ENCODE assay signal across 10 cellular contexts in the genomic region with DNA sequence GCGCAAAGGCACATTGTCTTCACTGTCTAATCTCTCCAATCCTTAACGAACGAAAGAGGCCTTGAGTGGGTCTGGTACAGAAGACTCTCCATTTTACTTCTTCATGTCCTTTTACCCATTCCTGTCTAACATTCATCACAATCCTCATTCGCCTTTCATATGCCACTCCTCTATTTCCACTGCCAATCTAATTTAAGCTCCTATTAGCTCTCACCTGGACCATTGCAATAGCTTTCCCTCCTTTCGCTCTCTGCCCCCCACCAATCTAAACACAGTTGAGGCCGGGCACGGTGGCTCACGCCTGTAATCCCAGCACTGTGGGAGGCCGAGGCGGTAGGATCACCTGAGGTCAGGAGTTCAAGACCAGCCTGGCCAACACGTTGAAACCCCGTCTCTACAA. TPM values are rescaled to one million over a fixed set of nuclear protein-coding genes. Genes with fewer than 3 reads are reported as not detected.
DNase-seq lines count a peak whose midpoint lies in the region; ATAC-seq and TF ChIP-seq lines count a peak whose summit lies in the region.
"Had no signal": no experiment of that assay in that cellular context is flagged by ENCODE, and none has a peak within 500 bp of the region (broad histone marks: within the 10 kb centered on the region; RNA-seq: fewer than 3 reads in every experiment).

No MANE protein-coding gene starts in this region.

- H3K4me3 ChIP-seq in IMR-90 (ENCODE audit: insufficient read depth, low read depth, low read length) (no peak overlapping the region), neural progenitor cell (peak overlapping the region; percentile 94)

- H3K9ac ChIP-seq in IMR-90 (ENCODE audit: low read depth, low read length) (no peak overlapping the region), neural progenitor cell (no peak overlapping the region)

- H3K27ac ChIP-seq in IMR-90 (ENCODE audit: insufficient read depth, low read length), result no peak overlapping the region
- no peak overlapping the region for H3K27ac ChIP-seq in neural progenitor cell

- H3K23ac ChIP-seq in IMR-90 (ENCODE audit: low read depth, low read length), result no peak overlapping the region

- TF ChIP-seq CTCF in CD14-positive monocyte (IDR thresholded peaks at IDR 0.05) (no peak), IMR-90 (conservative IDR thresholded peaks at IDR 0.05; ENCODE audit: low read depth, low read length) (no peak), chondrocyte (IDR thresholded peaks at IDR 0.05) (no peak), neural progenitor cell (IDR thresholded peaks at IDR 0.05) (no peak), GM13976 (IDR thresholded peaks at IDR 0.05; ENCODE audit: borderline replicate concordance, control extremely low read depth, extremely low read depth, insufficient read depth, missing control alignments) (no peak)

- DNase-seq in CD14-positive monocyte (ENCODE audit: low spot score), result no peak
- no peak for DNase-seq in IMR-90
- no peak for DNase-seq in chondrocyte (ENCODE audit: low spot score)
- no peak for DNase-seq in neural progenitor cell (ENCODE audit: low spot score)
- no peak for DNase-seq in GM13976 (ENCODE audit: low spot score)
- no peak for DNase-seq in NCI-H446 treated with DMSO at 0.1 percent for 48 hours (lab: John Stamatoyannopoulos, UW)
- DNase-seq in HUDEP-2 (lab: John Stamatoyannopoulos, UW; ENCODE audit: unreplicated experiment in 76 of 76), result no peak
- DNase-seq: dermis blood vessel endothelial cell had no signal

- H2AFZ ChIP-seq in IMR-90 (replicated peaks; ENCODE audit: low read length, poor library complexity) (peak overlapping the region; percentile 62), neural progenitor cell (replicated peaks) (no peak overlapping the region)

- H3K4me2 ChIP-seq in IMR-90 (ENCODE audit: low read depth, low read length), result 0 out of 2 replicates have a peak overlapping the region, but pooled peaks have one; percentile 51
- peak overlapping the region; percentile 74 for H3K4me2 ChIP-seq in neural progenitor cell

- H3K4me3 Mint-ChIP-seq in CD14-positive monocyte, result peak overlapping the region; percentile 56 to 97
- peak overlapping the region; percentile 86 for H3K4me3 Mint-ChIP-seq in chondrocyte (ENCODE audit: unreplicated experiment)
- H3K4me3 Mint-ChIP-seq in neural progenitor cell, result peak overlapping the region; percentile 92

- H2BK15ac ChIP-seq in IMR-90 (ENCODE audit: low read depth, low read length), result no peak overlapping the region

- no peak overlapping the region for H2BK20ac ChIP-seq in IMR-90 (ENCODE audit: low read depth, low read length)

- POLR2A ChIA-PET in IMR-90 (lab: Charles Lee; ENCODE audit: unreplicated experiment), result no interaction called here

- dilution Hi-C loops in IMR-90 (cut with HindIII; ENCODE audit: low sequenced_read_pairs, unreplicated experiment), result no loop called here

- no peak overlapping the region for H2BK5ac ChIP-seq in IMR-90 (ENCODE audit: low read depth, low read length, poor library complexity, severe bottlenecking)

- CTCF ChIA-PET in IMR-90 (lab: Yijun Ruan, JAX), result interaction anchor here (0.6 kb wide), 1 partner anchor 22 kb away, joined by 4 read pairs; no protein-coding TSS in a partner anchor

- no peak for TF ChIP-seq RAD21 in IMR-90 (IDR thresholded peaks at IDR 0.05; ENCODE audit: low read length)

- H4K5ac ChIP-seq in IMR-90 (ENCODE audit: low read depth, low read length), result 0 out of 2 replicates have a peak overlapping the region, but pooled peaks have one; percentile 67

- H3K9me3 Mint-ChIP-seq in CD14-positive monocyte, result no peaks in the 10 kb centered on the region
- H3K9me3 Mint-ChIP-seq in chondrocyte (ENCODE audit: low read depth), result no peaks in the 10 kb centered on the region
- no peaks in the 10 kb centered on the region for H3K9me3 Mint-ChIP-seq in neural progenitor cell

- H3K27ac Mint-ChIP-seq in CD14-positive monocyte, result peak overlapping the region in 4 of 7 donors; percentile 27 to 94 (median 64)
- H3K27ac Mint-ChIP-seq in chondrocyte (ENCODE audit: unreplicated experiment), result no peak overlapping the region
- H3K27ac Mint-ChIP-seq in neural progenitor cell, result peak overlapping the region; percentile 72

- in situ Hi-C loops in IMR-90 (cut with MboI; ENCODE audit: low sequenced_read_pairs) (no loop called here), GM13976 (cut with MboI; ENCODE audit: low sequenced_read_pairs, unreplicated experiment) (no loop called here)

- H3K4me1 ChIP-seq in IMR-90 (ENCODE audit: control insufficient read depth, insufficient read depth, low read length) (peaks cover 2% of the 10 kb centered on the region; the same call in 1 of the 2 replicates), neural progenitor cell (peaks cover 16% of the 10 kb centered on the region)

- H4K91ac ChIP-seq in IMR-90 (ENCODE audit: insufficient read depth, low read depth, low read length), result no peak overlapping the region

- no peak overlapping the region for H3K56ac ChIP-seq in IMR-90 (ENCODE audit: extremely low read depth, insufficient read depth, low read length)

- H3K79me2 ChIP-seq in neural progenitor cell (ENCODE audit: low read depth), result peaks cover 40% of the 10 kb centered on the region

- ATAC-seq in IMR-90 (ENCODE audit: low read depth), result no peak
- ATAC-seq in HG02763 (IDR thresholded peaks at IDR 0.05; ENCODE audit: unreplicated experiment), result no peak

- intact Hi-C loops in CD14-positive monocyte (cut with micrococcal nuclease), result no loop called here
- intact Hi-C loops in IMR-90 (cut with micrococcal nuclease), result no loop called here

- peaks cover 13 to 24% of the 10 kb centered on the region in 2 experiments for H3K79me1 ChIP-seq in IMR-90 (ENCODE audit: low read depth in 1 of 2, low read length in 2 of 2)

- H3K14ac ChIP-seq in IMR-90 (replicated peaks; ENCODE audit: low read depth, low read length), result no peak overlapping the region

- no peaks in the 10 kb centered on the region for H4K20me1 ChIP-seq in IMR-90 (ENCODE audit: insufficient read depth, low read length)
- H4K20me1 ChIP-seq in neural progenitor cell (ENCODE audit: low read depth), result peaks cover 16% of the 10 kb centered on the region

- peaks cover 2 to 5% (median 2%) of the 10 kb centered on the region in 3 donors for H3K27me3 Mint-ChIP-seq in CD14-positive monocyte (ENCODE audit: low read depth in 3 of 3)
- peaks cover 2% of the 10 kb centered on the region for H3K27me3 Mint-ChIP-seq in chondrocyte (ENCODE audit: low read depth)
- H3K27me3 Mint-ChIP-seq in neural progenitor cell (ENCODE audit: insufficient read depth, low read depth), result peaks cover 7% of the 10 kb centered on the region

- H3K27me3 ChIP-seq in IMR-90 (ENCODE audit: control insufficient read depth, insufficient read depth, low read length), result peaks cover 2% of the 10 kb centered on the region
- peaks cover 39% of the 10 kb centered on the region for H3K27me3 ChIP-seq in neural progenitor cell

- H3K18ac ChIP-seq in IMR-90 (ENCODE audit: low read depth, low read length), result no peak overlapping the region

- H4K8ac ChIP-seq in IMR-90 (ENCODE audit: low read depth in 2 of 2, low read length in 2 of 2), result peak overlapping the region; percentile 95 to 96; a peak in 2 of 4 replicates

- H3K36me3 ChIP-seq in IMR-90 (ENCODE audit: control insufficient read depth, insufficient read depth, low read length) (no peaks in the 10 kb centered on the region), neural progenitor cell (no peaks in the 10 kb centered on the region)

- peaks cover 3% of the 10 kb centered on the region; the same call in 1 of the 2 replicates for H3K9me1 ChIP-seq in IMR-90 (ENCODE audit: insufficient read depth, low read length)

- H3K4me1 Mint-ChIP-seq in CD14-positive monocyte (peaks cover 22% of the 10 kb centered on the region), chondrocyte (ENCODE audit: low read depth) (peaks cover 32% of the 10 kb centered on the region), neural progenitor cell (peaks cover 22% of the 10 kb centered on the region)

- no peak overlapping the region for H3K4ac ChIP-seq in IMR-90 (ENCODE audit: low read depth, low read length)

- H2AK5ac ChIP-seq in IMR-90 (ENCODE audit: low read depth, low read length), result no peak overlapping the region

- no TSS peak for BruUV-seq in IMR-90 (replicated peaks; lab: Mats Ljungman, UMichigan)

- TF ChIP-seq POLR2A in IMR-90 (IDR thresholded peaks at IDR 0.05; ENCODE audit: low read depth, low read length), result no peak

- no peak overlapping the region for H2BK120ac ChIP-seq in IMR-90 (ENCODE audit: low read depth, low read length)

- 78 to 100% methylated on average over 1 to 7 of the region's 12 CpGs for WGBS in IMR-90 (ENCODE audit: extremely low coverage in 2 of 2, insufficient read length in 1 of 2), 2 experiments

- H3K36me3 Mint-ChIP-seq in CD14-positive monocyte, result peaks cover 0 to under 1% of the 10 kb centered on the region in 2 donors
- no peaks in the 10 kb centered on the region for H3K36me3 Mint-ChIP-seq in chondrocyte (ENCODE audit: low read depth)
- no peaks in the 10 kb centered on the region for H3K36me3 Mint-ChIP-seq in neural progenitor cell

- H2AK9ac ChIP-seq in IMR-90 (replicated peaks; ENCODE audit: low read depth, low read length, poor library complexity), result peak overlapping the region; percentile 5

- H3K9me3 ChIP-seq in IMR-90 (ENCODE audit: control insufficient read depth, insufficient read depth, low read length), result no peaks in the 10 kb centered on the region
- H3K9me3 ChIP-seq in neural progenitor cell (ENCODE audit: low read depth), result no peaks in the 10 kb centered on the region

- H3F3A ChIP-seq in neural progenitor cell (ENCODE audit: low read depth), result no peaks in the 10 kb centered on the region

RNA-seq across cellular contexts. Expression of a gene that starts 6.3 kb away (rescaled TPM):
- polyA plus RNA-seq in CD14-positive monocyte (under 1 TPM; 0.11 to 0.12 TPM), IMR-90 (2012; rRNA removed) (not detected in 2 replicates)
- total RNA-seq in IMR-90 (2012; rRNA removed) (not detected in 2 replicates), chondrocyte (not detected in 3 replicates), neural progenitor cell (ENCODE audit: low replicate concordance) (not detected in 2 replicates)
- not detected in 2 replicates for polyA plus RNA-seq in IMR-90 (2012; cell fraction: cytosol; rRNA removed)
- polyA plus RNA-seq in IMR-90 (2012; cell fraction: nucleus; rRNA removed; ENCODE audit: low replicate concordance), result not detected in 2 replicates
- total RNA-seq: dermis blood vessel endothelial cell, myocyte had no signal

RNA-seq across cellular contexts. Expression of a gene that starts 11.4 kb away (rescaled TPM):
- under 1 TPM; 0.08 to 0.72 TPM for polyA plus RNA-seq in CD14-positive monocyte
- total RNA-seq in IMR-90 (2012; rRNA removed), result 6.7 and 7.9 TPM in 2 replicates
- 4.5 and 4.6 TPM in 2 replicates for polyA plus RNA-seq in IMR-90 (2012; rRNA removed)
- polyA plus RNA-seq in IMR-90 (2012; cell fraction: cytosol; rRNA removed), result 1.8 and 3.7 TPM in 2 replicates
- 0.75 and 1.7 TPM in 2 replicates for polyA plus RNA-seq in IMR-90 (2012; cell fraction: nucleus; rRNA removed; ENCODE audit: low replicate concordance)
- total RNA-seq in chondrocyte, result 5.5 to 8.9 TPM (median 5.6 TPM) in 3 replicates
- total RNA-seq in neural progenitor cell (ENCODE audit: low replicate concordance), result 6.5 and 7.0 TPM in 2 replicates

RNA-seq across cellular contexts. Expression of a gene that starts 20.2 kb away (rescaled TPM):
- 10 to 100 TPM; 29.4 to 44.2 TPM for polyA plus RNA-seq in CD14-positive monocyte
- 95.3 and 125 TPM in 2 replicates for total RNA-seq in IMR-90 (2012; rRNA removed)
- 96.5 and 102 TPM in 2 replicates for polyA plus RNA-seq in IMR-90 (2012; rRNA removed)
- polyA plus RNA-seq in IMR-90 (2012; cell fraction: cytosol; rRNA removed), result 40.5 and 46.9 TPM in 2 replicates
- polyA plus RNA-seq in IMR-90 (2012; cell fraction: nucleus; rRNA removed; ENCODE audit: low replicate concordance), result 19.8 and 78.9 TPM in 2 replicates
- total RNA-seq in chondrocyte, result 182 to 197 TPM (median 187 TPM) in 3 replicates
- total RNA-seq in neural progenitor cell (ENCODE audit: low replicate concordance), result 120 and 125 TPM in 2 replicates

RNA-seq across cellular contexts. Expression of a gene that starts 29.5 kb away (rescaled TPM):
- under 1 TPM; 0.14 to 0.25 TPM for polyA plus RNA-seq in CD14-positive monocyte
- total RNA-seq in IMR-90 (2012; rRNA removed), result under 0.01 and 0.18 TPM in 2 replicates
- polyA plus RNA-seq in IMR-90 (2012; rRNA removed), result 0.04 TPM in 1 of 2 replicates, not detected in the other
- polyA plus RNA-seq in IMR-90 (2012; cell fraction: cytosol; rRNA removed), result not detected in 2 replicates
- 0.06 TPM in 1 of 2 replicates, not detected in the other for polyA plus RNA-seq in IMR-90 (2012; cell fraction: nucleus; rRNA removed; ENCODE audit: low replicate concordance)
- not detected in 3 replicates for total RNA-seq in chondrocyte
- total RNA-seq in neural progenitor cell (ENCODE audit: low replicate concordance), result not detected in 2 replicates
- total RNA-seq: myocyte had no signal
